ENCODE assay signal across 1 cellular context in the genomic region with DNA sequence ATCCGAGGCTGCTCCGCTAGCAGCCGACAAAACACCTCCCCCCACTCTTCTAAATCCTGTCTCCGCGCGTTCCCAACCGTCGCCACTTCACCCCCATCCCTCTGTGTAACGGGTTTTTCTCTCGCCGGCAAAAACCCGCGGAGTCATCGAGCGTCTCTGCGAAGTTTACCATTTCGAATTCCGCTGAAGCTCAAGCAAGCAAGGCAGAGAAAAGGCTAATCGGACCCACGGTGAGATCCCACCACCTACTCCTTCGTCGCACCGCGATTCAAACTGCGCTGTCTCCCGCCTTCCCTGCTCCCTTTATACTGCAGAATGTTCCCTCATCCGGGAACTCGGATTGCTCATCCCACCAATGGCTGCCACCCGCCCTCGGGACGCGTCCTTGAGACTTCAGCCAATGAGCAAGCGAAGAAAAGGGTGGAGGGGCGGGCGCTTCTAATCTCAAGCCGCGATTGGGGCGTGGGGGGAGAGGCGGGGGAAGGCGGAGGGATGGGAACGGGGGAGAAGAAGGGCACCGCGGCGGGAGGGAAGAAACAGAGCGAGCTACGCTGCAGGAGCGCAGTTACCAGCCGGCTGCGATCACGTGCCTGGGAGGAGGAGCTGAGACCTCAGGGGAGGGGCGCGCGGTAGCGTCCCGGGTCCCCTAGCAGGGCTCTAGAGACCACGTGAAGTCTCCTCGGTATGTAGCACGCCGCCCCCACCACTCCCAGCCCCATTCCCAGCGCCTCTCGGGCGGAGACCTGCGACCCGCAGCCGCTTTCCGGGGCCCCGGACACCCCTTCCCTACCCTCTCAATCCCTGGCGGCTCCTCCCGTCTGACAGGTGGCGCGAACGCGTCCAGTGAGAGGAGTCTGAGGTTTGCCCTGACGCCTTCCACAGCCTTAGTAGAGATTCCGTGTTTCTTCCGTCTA.
TF ChIP-seq lines count a peak whose summit lies in the region.

A gene (minus strand): TSS at position 277 of the 914 bp plus-strand sequence. CDS start 105 bp downstream, at position 172.

TF ChIP-seq in K562, 482 proteins besides CTCF, POLR2A, EP300 and RAD21 (continued from another document):
- TF ChIP-seq FOXA1 (IDR thresholded peaks at IDR 0.05; ENCODE audit: borderline replicate concordance), result no peak
- TF ChIP-seq, protein P1, sequence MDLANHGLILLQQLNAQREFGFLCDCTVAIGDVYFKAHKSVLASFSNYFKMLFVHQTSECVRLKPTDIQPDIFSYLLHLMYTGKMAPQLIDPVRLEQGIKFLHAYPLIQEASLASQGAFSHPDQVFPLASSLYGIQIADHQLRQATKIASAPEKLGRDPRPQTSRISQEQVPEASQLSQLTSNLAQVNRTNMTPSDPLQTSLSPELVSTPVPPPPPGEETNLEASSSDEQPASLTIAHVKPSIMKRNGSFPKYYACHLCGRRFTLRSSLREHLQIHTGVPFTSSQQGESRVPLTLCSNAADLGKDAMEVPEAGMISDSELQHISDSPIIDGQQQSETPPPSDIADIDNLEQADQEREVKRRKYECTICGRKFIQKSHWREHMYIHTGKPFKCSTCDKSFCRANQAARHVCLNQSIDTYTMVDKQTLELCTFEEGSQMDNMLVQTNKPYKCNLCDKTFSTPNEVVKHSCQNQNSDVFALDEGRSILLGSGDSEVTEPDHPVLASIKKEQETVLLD (IDR thresholded peaks at IDR 0.05), result 0 out of 2 replicates have a peak, but pooled peaks have one; percentile 23
- TF ChIP-seq, protein P2, sequence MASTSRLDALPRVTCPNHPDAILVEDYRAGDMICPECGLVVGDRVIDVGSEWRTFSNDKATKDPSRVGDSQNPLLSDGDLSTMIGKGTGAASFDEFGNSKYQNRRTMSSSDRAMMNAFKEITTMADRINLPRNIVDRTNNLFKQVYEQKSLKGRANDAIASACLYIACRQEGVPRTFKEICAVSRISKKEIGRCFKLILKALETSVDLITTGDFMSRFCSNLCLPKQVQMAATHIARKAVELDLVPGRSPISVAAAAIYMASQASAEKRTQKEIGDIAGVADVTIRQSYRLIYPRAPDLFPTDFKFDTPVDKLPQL (IDR thresholded peaks at IDR 0.05; ENCODE audit: extremely low read depth, insufficient read length), result peak; percentile 92
- peak; percentile 88 for TF ChIP-seq EP400 (IDR thresholded peaks at IDR 0.05)
- TF ChIP-seq, protein P3, sequence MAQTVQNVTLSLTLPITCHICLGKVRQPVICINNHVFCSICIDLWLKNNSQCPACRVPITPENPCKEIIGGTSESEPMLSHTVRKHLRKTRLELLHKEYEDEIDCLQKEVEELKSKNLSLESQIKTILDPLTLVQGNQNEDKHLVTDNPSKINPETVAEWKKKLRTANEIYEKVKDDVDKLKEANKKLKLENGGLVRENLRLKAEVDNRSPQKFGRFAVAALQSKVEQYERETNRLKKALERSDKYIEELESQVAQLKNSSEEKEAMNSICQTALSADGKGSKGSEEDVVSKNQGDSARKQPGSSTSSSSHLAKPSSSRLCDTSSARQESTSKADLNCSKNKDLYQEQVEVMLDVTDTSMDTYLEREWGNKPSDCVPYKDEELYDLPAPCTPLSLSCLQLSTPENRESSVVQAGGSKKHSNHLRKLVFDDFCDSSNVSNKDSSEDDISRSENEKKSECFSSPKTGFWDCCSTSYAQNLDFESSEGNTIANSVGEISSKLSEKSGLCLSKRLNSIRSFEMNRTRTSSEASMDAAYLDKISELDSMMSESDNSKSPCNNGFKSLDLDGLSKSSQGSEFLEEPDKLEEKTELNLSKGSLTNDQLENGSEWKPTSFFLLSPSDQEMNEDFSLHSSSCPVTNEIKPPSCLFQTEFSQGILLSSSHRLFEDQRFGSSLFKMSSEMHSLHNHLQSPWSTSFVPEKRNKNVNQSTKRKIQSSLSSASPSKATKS (CRISPR knock-in tag; IDR thresholded peaks at IDR 0.05), result no peak
- TF ChIP-seq SAFB2 (IDR thresholded peaks at IDR 0.05; ENCODE audit: borderline replicate concordance, low read depth, low read length, severe bottlenecking), result no peak
- TF ChIP-seq SNRNP70 (optimal IDR thresholded peaks at IDR 0.05; ENCODE audit: low read depth, low read length), result no peak
- TF ChIP-seq, protein P4, sequence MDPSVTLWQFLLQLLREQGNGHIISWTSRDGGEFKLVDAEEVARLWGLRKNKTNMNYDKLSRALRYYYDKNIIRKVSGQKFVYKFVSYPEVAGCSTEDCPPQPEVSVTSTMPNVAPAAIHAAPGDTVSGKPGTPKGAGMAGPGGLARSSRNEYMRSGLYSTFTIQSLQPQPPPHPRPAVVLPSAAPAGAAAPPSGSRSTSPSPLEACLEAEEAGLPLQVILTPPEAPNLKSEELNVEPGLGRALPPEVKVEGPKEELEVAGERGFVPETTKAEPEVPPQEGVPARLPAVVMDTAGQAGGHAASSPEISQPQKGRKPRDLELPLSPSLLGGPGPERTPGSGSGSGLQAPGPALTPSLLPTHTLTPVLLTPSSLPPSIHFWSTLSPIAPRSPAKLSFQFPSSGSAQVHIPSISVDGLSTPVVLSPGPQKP (CRISPR knock-in tag; IDR thresholded peaks at IDR 0.05), result no peak
- TF ChIP-seq, protein P5, sequence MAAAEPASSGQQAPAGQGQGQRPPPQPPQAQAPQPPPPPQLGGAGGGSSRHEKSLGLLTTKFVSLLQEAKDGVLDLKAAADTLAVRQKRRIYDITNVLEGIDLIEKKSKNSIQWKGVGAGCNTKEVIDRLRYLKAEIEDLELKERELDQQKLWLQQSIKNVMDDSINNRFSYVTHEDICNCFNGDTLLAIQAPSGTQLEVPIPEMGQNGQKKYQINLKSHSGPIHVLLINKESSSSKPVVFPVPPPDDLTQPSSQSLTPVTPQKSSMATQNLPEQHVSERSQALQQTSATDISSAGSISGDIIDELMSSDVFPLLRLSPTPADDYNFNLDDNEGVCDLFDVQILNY (CRISPR knock-in tag; IDR thresholded peaks at IDR 0.05), result peak; percentile 82; the same call in 1 of the 2 replicates
- no peak for TF ChIP-seq ZNF217 (CRISPR knock-in tag; IDR thresholded peaks at IDR 0.05)
- TF ChIP-seq PCBP1 (IDR thresholded peaks at IDR 0.05; ENCODE audit: low read depth, low read length, poor library complexity, severe bottlenecking), result peak; percentile 38
- TF ChIP-seq, protein P6, sequence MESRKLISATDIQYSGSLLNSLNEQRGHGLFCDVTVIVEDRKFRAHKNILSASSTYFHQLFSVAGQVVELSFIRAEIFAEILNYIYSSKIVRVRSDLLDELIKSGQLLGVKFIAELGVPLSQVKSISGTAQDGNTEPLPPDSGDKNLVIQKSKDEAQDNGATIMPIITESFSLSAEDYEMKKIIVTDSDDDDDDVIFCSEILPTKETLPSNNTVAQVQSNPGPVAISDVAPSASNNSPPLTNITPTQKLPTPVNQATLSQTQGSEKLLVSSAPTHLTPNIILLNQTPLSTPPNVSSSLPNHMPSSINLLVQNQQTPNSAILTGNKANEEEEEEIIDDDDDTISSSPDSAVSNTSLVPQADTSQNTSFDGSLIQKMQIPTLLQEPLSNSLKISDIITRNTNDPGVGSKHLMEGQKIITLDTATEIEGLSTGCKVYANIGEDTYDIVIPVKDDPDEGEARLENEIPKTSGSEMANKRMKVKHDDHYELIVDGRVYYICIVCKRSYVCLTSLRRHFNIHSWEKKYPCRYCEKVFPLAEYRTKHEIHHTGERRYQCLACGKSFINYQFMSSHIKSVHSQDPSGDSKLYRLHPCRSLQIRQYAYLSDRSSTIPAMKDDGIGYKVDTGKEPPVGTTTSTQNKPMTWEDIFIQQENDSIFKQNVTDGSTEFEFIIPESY (CRISPR knock-in tag; IDR thresholded peaks at IDR 0.05), result no peak
- TF ChIP-seq, protein P7, sequence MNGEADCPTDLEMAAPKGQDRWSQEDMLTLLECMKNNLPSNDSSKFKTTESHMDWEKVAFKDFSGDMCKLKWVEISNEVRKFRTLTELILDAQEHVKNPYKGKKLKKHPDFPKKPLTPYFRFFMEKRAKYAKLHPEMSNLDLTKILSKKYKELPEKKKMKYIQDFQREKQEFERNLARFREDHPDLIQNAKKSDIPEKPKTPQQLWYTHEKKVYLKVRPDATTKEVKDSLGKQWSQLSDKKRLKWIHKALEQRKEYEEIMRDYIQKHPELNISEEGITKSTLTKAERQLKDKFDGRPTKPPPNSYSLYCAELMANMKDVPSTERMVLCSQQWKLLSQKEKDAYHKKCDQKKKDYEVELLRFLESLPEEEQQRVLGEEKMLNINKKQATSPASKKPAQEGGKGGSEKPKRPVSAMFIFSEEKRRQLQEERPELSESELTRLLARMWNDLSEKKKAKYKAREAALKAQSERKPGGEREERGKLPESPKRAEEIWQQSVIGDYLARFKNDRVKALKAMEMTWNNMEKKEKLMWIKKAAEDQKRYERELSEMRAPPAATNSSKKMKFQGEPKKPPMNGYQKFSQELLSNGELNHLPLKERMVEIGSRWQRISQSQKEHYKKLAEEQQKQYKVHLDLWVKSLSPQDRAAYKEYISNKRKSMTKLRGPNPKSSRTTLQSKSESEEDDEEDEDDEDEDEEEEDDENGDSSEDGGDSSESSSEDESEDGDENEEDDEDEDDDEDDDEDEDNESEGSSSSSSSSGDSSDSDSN (IDR thresholded peaks at IDR 0.05; ENCODE audit: borderline replicate concordance in 1 of 2, low read depth in 2 of 2, low read length in 2 of 2), result no peak
- no peak for TF ChIP-seq HEY1 (CRISPR knock-in tag; IDR thresholded peaks at IDR 0.05; ENCODE audit: borderline replicate concordance)
- no peak for TF ChIP-seq HNRNPK (IDR thresholded peaks at IDR 0.05; ENCODE audit: low read depth, low read length, poor library complexity, severe bottlenecking)
- TF ChIP-seq, protein P8, sequence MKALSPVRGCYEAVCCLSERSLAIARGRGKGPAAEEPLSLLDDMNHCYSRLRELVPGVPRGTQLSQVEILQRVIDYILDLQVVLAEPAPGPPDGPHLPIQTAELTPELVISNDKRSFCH (CRISPR knock-in tag; IDR thresholded peaks at IDR 0.05), result no peak
- TF ChIP-seq, protein P8 (tag; IDR thresholded peaks at IDR 0.05), result peak; percentile 39; the same call in 1 of the 2 replicates
- TF ChIP-seq ZNF707 (CRISPR knock-in tag; conservative IDR thresholded peaks at IDR 0.05), result no peak
- TF ChIP-seq BACH1 (tag; IDR thresholded peaks at IDR 0.05), result no peak
- TF ChIP-seq, protein P9, sequence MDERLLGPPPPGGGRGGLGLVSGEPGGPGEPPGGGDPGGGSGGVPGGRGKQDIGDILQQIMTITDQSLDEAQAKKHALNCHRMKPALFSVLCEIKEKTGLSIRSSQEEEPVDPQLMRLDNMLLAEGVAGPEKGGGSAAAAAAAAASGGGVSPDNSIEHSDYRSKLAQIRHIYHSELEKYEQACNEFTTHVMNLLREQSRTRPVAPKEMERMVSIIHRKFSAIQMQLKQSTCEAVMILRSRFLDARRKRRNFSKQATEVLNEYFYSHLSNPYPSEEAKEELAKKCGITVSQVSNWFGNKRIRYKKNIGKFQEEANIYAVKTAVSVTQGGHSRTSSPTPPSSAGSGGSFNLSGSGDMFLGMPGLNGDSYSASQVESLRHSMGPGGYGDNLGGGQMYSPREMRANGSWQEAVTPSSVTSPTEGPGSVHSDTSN (CRISPR knock-in tag; IDR thresholded peaks at IDR 0.05; ENCODE audit: low read depth), result no peak
- TF ChIP-seq, protein P9 (tag; conservative IDR thresholded peaks at IDR 0.05; ENCODE audit: low read depth), result no peak
- no peak for TF ChIP-seq DPF2 (IDR thresholded peaks at IDR 0.05)
- TF ChIP-seq GTF2A2 (tag; IDR thresholded peaks at IDR 0.05), result peak; percentile 92
- TF ChIP-seq, protein P10, sequence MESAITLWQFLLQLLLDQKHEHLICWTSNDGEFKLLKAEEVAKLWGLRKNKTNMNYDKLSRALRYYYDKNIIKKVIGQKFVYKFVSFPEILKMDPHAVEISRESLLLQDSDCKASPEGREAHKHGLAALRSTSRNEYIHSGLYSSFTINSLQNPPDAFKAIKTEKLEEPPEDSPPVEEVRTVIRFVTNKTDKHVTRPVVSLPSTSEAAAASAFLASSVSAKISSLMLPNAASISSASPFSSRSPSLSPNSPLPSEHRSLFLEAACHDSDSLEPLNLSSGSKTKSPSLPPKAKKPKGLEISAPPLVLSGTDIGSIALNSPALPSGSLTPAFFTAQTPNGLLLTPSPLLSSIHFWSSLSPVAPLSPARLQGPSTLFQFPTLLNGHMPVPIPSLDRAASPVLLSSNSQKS (CRISPR knock-in tag; IDR thresholded peaks at IDR 0.05), result no peak
- TF ChIP-seq, protein P11, sequence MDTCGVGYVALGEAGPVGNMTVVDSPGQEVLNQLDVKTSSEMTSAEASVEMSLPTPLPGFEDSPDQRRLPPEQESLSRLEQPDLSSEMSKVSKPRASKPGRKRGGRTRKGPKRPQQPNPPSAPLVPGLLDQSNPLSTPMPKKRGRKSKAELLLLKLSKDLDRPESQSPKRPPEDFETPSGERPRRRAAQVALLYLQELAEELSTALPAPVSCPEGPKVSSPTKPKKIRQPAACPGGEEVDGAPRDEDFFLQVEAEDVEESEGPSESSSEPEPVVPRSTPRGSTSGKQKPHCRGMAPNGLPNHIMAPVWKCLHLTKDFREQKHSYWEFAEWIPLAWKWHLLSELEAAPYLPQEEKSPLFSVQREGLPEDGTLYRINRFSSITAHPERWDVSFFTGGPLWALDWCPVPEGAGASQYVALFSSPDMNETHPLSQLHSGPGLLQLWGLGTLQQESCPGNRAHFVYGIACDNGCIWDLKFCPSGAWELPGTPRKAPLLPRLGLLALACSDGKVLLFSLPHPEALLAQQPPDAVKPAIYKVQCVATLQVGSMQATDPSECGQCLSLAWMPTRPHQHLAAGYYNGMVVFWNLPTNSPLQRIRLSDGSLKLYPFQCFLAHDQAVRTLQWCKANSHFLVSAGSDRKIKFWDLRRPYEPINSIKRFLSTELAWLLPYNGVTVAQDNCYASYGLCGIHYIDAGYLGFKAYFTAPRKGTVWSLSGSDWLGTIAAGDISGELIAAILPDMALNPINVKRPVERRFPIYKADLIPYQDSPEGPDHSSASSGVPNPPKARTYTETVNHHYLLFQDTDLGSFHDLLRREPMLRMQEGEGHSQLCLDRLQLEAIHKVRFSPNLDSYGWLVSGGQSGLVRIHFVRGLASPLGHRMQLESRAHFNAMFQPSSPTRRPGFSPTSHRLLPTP (IDR thresholded peaks at IDR 0.05; ENCODE audit: borderline replicate concordance, extremely low read depth, insufficient read length), result no peak
- TF ChIP-seq ZNF76 (CRISPR knock-in tag; IDR thresholded peaks at IDR 0.05; ENCODE audit: borderline replicate concordance), result no peak
- TF ChIP-seq NCOR1 (IDR thresholded peaks at IDR 0.05), result peak; percentile 61
- no peak for TF ChIP-seq SIX5 (IDR thresholded peaks at IDR 0.05; ENCODE audit: borderline replicate concordance in 1 of 2, insufficient read depth in 1 of 2, low read depth in 1 of 2, low read length in 2 of 2)
